ENCODE assay signal across 11 cellular contexts in genomic region chr11:111944651-111945051, GRCh38. TPM values are rescaled to one million over a fixed set of nuclear protein-coding genes. Genes with fewer than 3 reads are reported as not detected.
A peak's percentile ranks its signal among the peaks of the same experiment; 100 is the strongest.
DNase-seq lines count a peak whose midpoint lies in the region; ATAC-seq lines count a peak whose summit lies in the region.
"Had no signal": no experiment of that assay in that cellular context is flagged by ENCODE, and none has a peak within 500 bp of the region (broad histone marks: within the 10 kb centered on the region; RNA-seq: fewer than 3 reads in every experiment).

No MANE protein-coding gene starts in this region.

- ATAC-seq in GM18517 (IDR thresholded peaks at IDR 0.05; ENCODE audit: unreplicated experiment): no peak

- peak overlapping the region; percentile 22 for H3K27ac Mint-ChIP-seq in activated CD4-positive, alpha-beta T cell treated with anti-CD3 and anti-CD28 coated beads, Interleukin-2, amount 10 ng/mL, durations not matched to agents 7 days and 5 days
- H3K27ac Mint-ChIP-seq in activated T-helper 2 cell treated with anti-CD3 and anti-CD28 coated beads, Interferon-gamma antibody, Interleukin-2, Interleukin-4, amounts not matched to agents 10 μg/mL and 5 μg/mL and 100 μg/mL, durations not matched to agents 14 hours and 24 hours and 36 hours: peak overlapping the region; percentile 98
- H3K27ac Mint-ChIP-seq: B cell had no signal

- CTCF ChIA-PET in activated CD4-positive, alpha-beta T cell treated with anti-CD3 and anti-CD28 coated beads, Interleukin-2, amount 10 ng/mL, durations not matched to agents 7 days and 5 days (lab: Charles Lee): interaction anchor here (0.7 to 1.6 kb wide), 5 partner anchors 9 to 37 kb away, joined by 3 to 8 read pairs (median 3); no protein-coding TSS in a partner anchor

- no peak overlapping the region for H3K4me3 Mint-ChIP-seq in activated CD4-positive, alpha-beta T cell treated with anti-CD3 and anti-CD28 coated beads, Interleukin-2, amount 10 ng/mL, durations not matched to agents 7 days and 5 days
- peak overlapping the region; percentile 66 for H3K4me3 Mint-ChIP-seq in activated T-helper 2 cell treated with anti-CD3 and anti-CD28 coated beads, Interferon-gamma antibody, Interleukin-2, Interleukin-4, amounts not matched to agents 10 μg/mL and 5 μg/mL and 100 μg/mL, durations not matched to agents 14 hours and 24 hours and 36 hours (ENCODE audit: low read depth)
- H3K4me3 Mint-ChIP-seq: B cell had no signal

- intact Hi-C loops in activated T-helper 2 cell treated with anti-CD3 and anti-CD28 coated beads, Interferon-gamma antibody, Interleukin-2, Interleukin-4, amounts not matched to agents 10 μg/mL and 5 μg/mL and 100 μg/mL, durations not matched to agents 14 hours and 24 hours and 36 hours (cut with micrococcal nuclease): loop anchor here (1.0 to 2.0 kb wide), 3 partner anchors 8 to 20 kb away; no protein-coding TSS in a partner anchor

- no peaks in the 10 kb centered on the region for H3K9me3 Mint-ChIP-seq in activated CD4-positive, alpha-beta T cell treated with anti-CD3 and anti-CD28 coated beads, Interleukin-2, amount 10 ng/mL, durations not matched to agents 7 days and 5 days
- H3K9me3 Mint-ChIP-seq in activated T-helper 2 cell treated with anti-CD3 and anti-CD28 coated beads, Interferon-gamma antibody, Interleukin-2, Interleukin-4, amounts not matched to agents 10 μg/mL and 5 μg/mL and 100 μg/mL, durations not matched to agents 14 hours and 24 hours and 36 hours: no peaks in the 10 kb centered on the region

- no peaks in the 10 kb centered on the region for H3K27me3 Mint-ChIP-seq in activated CD4-positive, alpha-beta T cell treated with anti-CD3 and anti-CD28 coated beads, Interleukin-2, amount 10 ng/mL, durations not matched to agents 7 days and 5 days
- no peaks in the 10 kb centered on the region for H3K27me3 Mint-ChIP-seq in activated T-helper 2 cell treated with anti-CD3 and anti-CD28 coated beads, Interferon-gamma antibody, Interleukin-2, Interleukin-4, amounts not matched to agents 10 μg/mL and 5 μg/mL and 100 μg/mL, durations not matched to agents 14 hours and 24 hours and 36 hours (ENCODE audit: low read depth)
- H3K27me3 Mint-ChIP-seq: B cell had no signal

- H3K36me3 Mint-ChIP-seq in activated CD4-positive, alpha-beta T cell treated with anti-CD3 and anti-CD28 coated beads, Interleukin-2, amount 10 ng/mL, durations not matched to agents 7 days and 5 days (ENCODE audit: low read depth): peaks cover 3% of the 10 kb centered on the region
- H3K36me3 Mint-ChIP-seq in activated T-helper 2 cell treated with anti-CD3 and anti-CD28 coated beads, Interferon-gamma antibody, Interleukin-2, Interleukin-4, amounts not matched to agents 10 μg/mL and 5 μg/mL and 100 μg/mL, durations not matched to agents 14 hours and 24 hours and 36 hours (ENCODE audit: low read depth): peaks cover 34% of the 10 kb centered on the region

- H3K4me1 Mint-ChIP-seq in activated CD4-positive, alpha-beta T cell treated with anti-CD3 and anti-CD28 coated beads, Interleukin-2, amount 10 ng/mL, durations not matched to agents 7 days and 5 days: peaks cover 20% of the 10 kb centered on the region
- H3K4me1 Mint-ChIP-seq in activated T-helper 2 cell treated with anti-CD3 and anti-CD28 coated beads, Interferon-gamma antibody, Interleukin-2, Interleukin-4, amounts not matched to agents 10 μg/mL and 5 μg/mL and 100 μg/mL, durations not matched to agents 14 hours and 24 hours and 36 hours (ENCODE audit: low read depth): peaks cover 45% of the 10 kb centered on the region

- DNase-seq in activated CD4-positive, alpha-beta T cell treated with anti-CD3 and anti-CD28 coated beads, Interleukin-2, amount 10 ng/mL, durations not matched to agents 7 days and 5 days: no peak
- DNase-seq in activated CD4-positive, alpha-beta T cell treated with anti-CD3 and anti-CD28 coated beads for 4 hours: no peak
- DNase-seq in activated T-helper 2 cell treated with anti-CD3 and anti-CD28 coated beads, Interferon-gamma antibody, Interleukin-2, Interleukin-4, amounts not matched to agents 10 μg/mL and 5 μg/mL and 100 μg/mL, durations not matched to agents 14 hours and 24 hours and 36 hours (ENCODE audit: low spot score): no peak
- DNase-seq in glomerular endothelial cell (ENCODE audit: extremely low read depth, low read depth, low spot score): peak; percentile 93
- peak; percentile 67 for DNase-seq in superior temporal gyrus (ENCODE audit: extremely low spot score)
- no peak for DNase-seq in NCI-H1092 (lab: John Stamatoyannopoulos, UW)
- DNase-seq in midbrain (lab: John Stamatoyannopoulos, UW): no peak
- DNase-seq: small intestine had no signal

- POLR2A ChIA-PET in activated CD4-positive, alpha-beta T cell treated with anti-CD3 and anti-CD28 coated beads, Interleukin-2, amount 10 ng/mL, durations not matched to agents 7 days and 5 days (lab: Charles Lee): interaction anchor here (0.7 kb wide), 1 partner anchor 1509 kb away, joined by 6 read pairs; no protein-coding TSS in a partner anchor

RNA-seq across cellular contexts. Expression of gene DIXDC1, which starts 7.5 kb away (rescaled TPM):
- 1 to 10 TPM; 3.1 to 4.1 TPM for total RNA-seq in activated CD4-positive, alpha-beta T cell treated with anti-CD3 and anti-CD28 coated beads, Interleukin-2, amount 10 ng/mL, durations not matched to agents 7 days and 5 days
- total RNA-seq in activated T-helper 2 cell treated with anti-CD3 and anti-CD28 coated beads, Interferon-gamma antibody, Interleukin-2, Interleukin-4, amounts not matched to agents 10 μg/mL and 5 μg/mL and 100 μg/mL, durations not matched to agents 14 hours and 24 hours and 36 hours: 30.0 and 30.7 TPM in 2 replicates
- total RNA-seq in glomerular endothelial cell: 7.9 and 12.1 TPM in 2 replicates

RNA-seq across cellular contexts. Expression of gene C11orf52, which starts 25.9 kb away (rescaled TPM):
- total RNA-seq in activated CD4-positive, alpha-beta T cell treated with anti-CD3 and anti-CD28 coated beads, Interleukin-2, amount 10 ng/mL, durations not matched to agents 7 days and 5 days: under 1 TPM in 1 of 2 experiments, not detected in 1; 0.27 TPM
- not detected in 2 replicates for total RNA-seq in activated T-helper 2 cell treated with anti-CD3 and anti-CD28 coated beads, Interferon-gamma antibody, Interleukin-2, Interleukin-4, amounts not matched to agents 10 μg/mL and 5 μg/mL and 100 μg/mL, durations not matched to agents 14 hours and 24 hours and 36 hours
- 0.18 and 1.1 TPM in 2 replicates for total RNA-seq in glomerular endothelial cell
- total RNA-seq: B cell, frontal cortex had no signal

RNA-seq across cellular contexts. Expression of gene HSPB2, which starts 32.1 kb away (rescaled TPM):
- total RNA-seq in activated CD4-positive, alpha-beta T cell treated with anti-CD3 and anti-CD28 coated beads, Interleukin-2, amount 10 ng/mL, durations not matched to agents 7 days and 5 days: not detected
- total RNA-seq in activated T-helper 2 cell treated with anti-CD3 and anti-CD28 coated beads, Interferon-gamma antibody, Interleukin-2, Interleukin-4, amounts not matched to agents 10 μg/mL and 5 μg/mL and 100 μg/mL, durations not matched to agents 14 hours and 24 hours and 36 hours: not detected in 2 replicates
- total RNA-seq in glomerular endothelial cell: 0.10 TPM in 1 of 2 replicates, not detected in the other
- total RNA-seq: B cell had no signal

RNA-seq across cellular contexts. Expression of gene CRYAB, which starts 33.1 kb away (rescaled TPM):
- not detected for total RNA-seq in activated CD4-positive, alpha-beta T cell treated with anti-CD3 and anti-CD28 coated beads, Interleukin-2, amount 10 ng/mL, durations not matched to agents 7 days and 5 days
- total RNA-seq in activated T-helper 2 cell treated with anti-CD3 and anti-CD28 coated beads, Interferon-gamma antibody, Interleukin-2, Interleukin-4, amounts not matched to agents 10 μg/mL and 5 μg/mL and 100 μg/mL, durations not matched to agents 14 hours and 24 hours and 36 hours: not detected in 2 replicates
- 2.1 and 5.0 TPM in 2 replicates for total RNA-seq in glomerular endothelial cell
- total RNA-seq: B cell had no signal

Comparison
In these comparisons a context has a peak if more than half of its experiments do, and no peak if none do; other contexts are left out.
1. DNase-seq: peak in glomerular endothelial cell (single experiment) and superior temporal gyrus (single experiment); none in activated CD4-positive, alpha-beta T cell treated with anti-CD3 and anti-CD28 coated beads, Interleukin-2, amount 10 ng/mL, durations not matched to agents 7 days and 5 days (single experiment), activated CD4-positive, alpha-beta T cell treated with anti-CD3 and anti-CD28 coated beads for 4 hours (0 of 2), activated T-helper 2 cell treated with anti-CD3 and anti-CD28 coated beads, Interferon-gamma antibody, Interleukin-2, Interleukin-4, amounts not matched to agents 10 μg/mL and 5 μg/mL and 100 μg/mL, durations not matched to agents 14 hours and 24 hours and 36 hours (single experiment), NCI-H1092 (single experiment) and midbrain (single experiment).